ENCODE assay signal across 8 cellular contexts in the genomic region with DNA sequence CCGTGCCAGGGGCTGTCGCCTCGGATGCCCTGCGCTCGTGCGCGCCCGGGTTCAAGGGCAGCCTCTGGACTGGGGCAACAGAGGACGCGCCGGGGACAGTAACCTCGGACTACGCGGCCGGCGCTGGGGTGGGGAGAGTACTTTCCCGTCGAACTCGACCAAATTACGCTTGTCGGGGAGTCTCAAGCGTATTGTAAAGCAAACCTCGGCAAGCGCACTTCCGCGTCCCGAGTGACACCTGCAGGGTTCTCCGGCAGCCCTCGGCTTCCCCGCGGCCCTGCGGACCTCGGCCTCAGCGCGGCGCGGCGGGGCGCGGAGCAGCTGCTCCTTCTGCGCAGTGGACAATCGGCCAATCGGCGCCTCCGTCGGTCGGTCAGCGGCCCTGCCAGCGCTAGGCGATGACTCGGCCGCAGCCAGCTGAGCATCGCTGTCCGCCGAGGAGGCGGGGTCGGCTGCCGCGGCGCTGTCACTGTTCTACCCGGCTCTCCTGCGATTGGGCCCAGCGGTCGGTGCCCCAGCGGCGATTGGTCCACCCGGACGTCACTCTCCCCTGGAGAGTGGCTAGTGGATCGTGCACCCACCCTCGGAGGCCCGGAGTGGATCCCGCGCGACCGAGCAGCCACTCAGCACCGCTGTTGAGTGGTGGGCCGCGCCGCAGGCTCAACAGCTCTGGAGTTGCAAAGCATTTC. TPM values are rescaled to one million over a fixed set of nuclear protein-coding genes. Genes with fewer than 3 reads are reported as not detected.
DNase-seq lines count a peak whose midpoint lies in the region; ATAC-seq lines count a peak whose summit lies in the region.

A gene with protein sequence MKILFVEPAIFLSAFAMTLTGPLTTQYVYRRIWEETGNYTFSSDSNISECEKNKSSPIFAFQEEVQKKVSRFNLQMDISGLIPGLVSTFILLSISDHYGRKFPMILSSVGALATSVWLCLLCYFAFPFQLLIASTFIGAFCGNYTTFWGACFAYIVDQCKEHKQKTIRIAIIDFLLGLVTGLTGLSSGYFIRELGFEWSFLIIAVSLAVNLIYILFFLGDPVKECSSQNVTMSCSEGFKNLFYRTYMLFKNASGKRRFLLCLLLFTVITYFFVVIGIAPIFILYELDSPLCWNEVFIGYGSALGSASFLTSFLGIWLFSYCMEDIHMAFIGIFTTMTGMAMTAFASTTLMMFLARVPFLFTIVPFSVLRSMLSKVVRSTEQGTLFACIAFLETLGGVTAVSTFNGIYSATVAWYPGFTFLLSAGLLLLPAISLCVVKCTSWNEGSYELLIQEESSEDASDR (minus strand): TSS at position 433 of the 689 bp plus-strand sequence. CDS start 972 bp downstream, outside the sequence.

- peak; percentile 98 for DNase-seq in AG20443 (ENCODE audit: low spot score)
- DNase-seq in NCI-H524 treated with DMSO at 0.1 percent for 48 hours (lab: John Stamatoyannopoulos, UW): peak; percentile 74
- peak; percentile 97 for DNase-seq in activated CD4-positive, alpha-beta T cell treated with anti-CD3 and anti-CD28 coated beads, Interleukin-2, amount 10 ng/mL, durations not matched to agents 7 days and 5 days
- DNase-seq in cortex of kidney (lab: John Stamatoyannopoulos, UW): peak; percentile 71
- DNase-seq in left kidney (ENCODE audit: low read depth, low spot score): peak; percentile 98
- peak; percentile 93 for DNase-seq in stimulated activated CD4-positive, alpha-beta T cell treated with anti-CD3 and anti-CD28 coated beads, Interleukin-2, amount 100 ng/mL, for 4 hours (ENCODE audit: low read depth)

- peaks cover 4% of the 10 kb centered on the region for H3K27me3 Mint-ChIP-seq in activated CD4-positive, alpha-beta T cell treated with anti-CD3 and anti-CD28 coated beads, Interleukin-2, amount 10 ng/mL, durations not matched to agents 7 days and 5 days

- H3K4me1 Mint-ChIP-seq in activated CD4-positive, alpha-beta T cell treated with anti-CD3 and anti-CD28 coated beads, Interleukin-2, amount 10 ng/mL, durations not matched to agents 7 days and 5 days: peaks cover 25% of the 10 kb centered on the region

- ATAC-seq in GM19025 (IDR thresholded peaks at IDR 0.05; ENCODE audit: low read depth, unreplicated experiment) (peak; percentile 99), HG03280 (IDR thresholded peaks at IDR 0.05; ENCODE audit: unreplicated experiment) (peak; percentile 99)

- H3K36me3 Mint-ChIP-seq in activated CD4-positive, alpha-beta T cell treated with anti-CD3 and anti-CD28 coated beads, Interleukin-2, amount 10 ng/mL, durations not matched to agents 7 days and 5 days (ENCODE audit: low read depth): peaks cover 15% of the 10 kb centered on the region

- no peaks in the 10 kb centered on the region for H3K9me3 Mint-ChIP-seq in activated CD4-positive, alpha-beta T cell treated with anti-CD3 and anti-CD28 coated beads, Interleukin-2, amount 10 ng/mL, durations not matched to agents 7 days and 5 days

- H3K4me3 Mint-ChIP-seq in activated CD4-positive, alpha-beta T cell treated with anti-CD3 and anti-CD28 coated beads, Interleukin-2, amount 10 ng/mL, durations not matched to agents 7 days and 5 days: peak within 1 kb of the TSS; percentile 83

- H3K27ac Mint-ChIP-seq in activated CD4-positive, alpha-beta T cell treated with anti-CD3 and anti-CD28 coated beads, Interleukin-2, amount 10 ng/mL, durations not matched to agents 7 days and 5 days: peak within 1 kb of the TSS; percentile 93

- POLR2A ChIA-PET in activated CD4-positive, alpha-beta T cell treated with anti-CD3 and anti-CD28 coated beads, Interleukin-2, amount 10 ng/mL, durations not matched to agents 7 days and 5 days (lab: Charles Lee): no interaction called here

- CTCF ChIA-PET in activated CD4-positive, alpha-beta T cell treated with anti-CD3 and anti-CD28 coated beads, Interleukin-2, amount 10 ng/mL, durations not matched to agents 7 days and 5 days (lab: Charles Lee): interaction anchor here (0.9 to 1.3 kb wide), 2 partner anchors 29 to 76 kb away, joined by 3 read pairs; no protein-coding TSS in a partner anchor

RNA-seq across cellular contexts. Expression of the gene that starts here (rescaled TPM):
- 10 to 100 TPM; 15.2 to 17.6 TPM for total RNA-seq in activated CD4-positive, alpha-beta T cell treated with anti-CD3 and anti-CD28 coated beads, Interleukin-2, amount 10 ng/mL, durations not matched to agents 7 days and 5 days

Comparison
In these comparisons a context has a peak if more than half of its experiments do, and no peak if none do; other contexts are left out.
1. Peak in every context shown above with its lines: DNase-seq and ATAC-seq.